25 cellular contexts compared by ENCODE assay signal in genomic region chr4:138555107-138555506, GRCh38.
DNase-seq lines count a peak whose midpoint lies in the region; ATAC-seq and TF ChIP-seq lines count a peak whose summit lies in the region.
"Had no signal": no experiment of that assay in that cellular context is flagged by ENCODE, and none has a peak within 500 bp of the region (broad histone marks: within the 10 kb centered on the region; RNA-seq: fewer than 3 reads in every experiment).

No MANE protein-coding gene starts in this region.

- TF ChIP-seq CTCF in SK-N-SH (IDR thresholded peaks at IDR 0.05) (no peak; the same call in 1 of the 2 replicates), choroid plexus epithelial cell (conservative IDR thresholded peaks at IDR 0.05; ENCODE audit: low read depth, low read length) (peak; percentile 19)

- peaks cover 0 to 7% (median 1%) of the 10 kb centered on the region in 8 donors for H3K9me3 Mint-ChIP-seq in CD4-positive, alpha-beta memory T cell
- H3K9me3 Mint-ChIP-seq in activated T-helper 1 cell treated with anti-CD3 and anti-CD28 coated beads, Interleukin-12 subunit alpha, Interleukin-12 subunit beta, Interleukin-2, Interleukin-4 antibody, amounts not matched to agents 30 ng/mL and 10 ng/mL and 1 ng/mL, durations not matched to agents 14 hours and 24 hours and 36 hours, result no peaks in the 10 kb centered on the region
- H3K9me3 Mint-ChIP-seq: activated CD4-positive, alpha-beta T cell treated with anti-CD3 and anti-CD28 coated beads, Interleukin-2, amount 10 ng/mL, durations not matched to agents 7 days and 5 days; activated T-cell treated with anti-CD3 and anti-CD28 coated beads, Interleukin-2, amount 50 U/mL, for 4 hours had no signal

- no peaks in the 10 kb centered on the region for H3K9me2 ChIP-seq in SK-N-SH

- no peaks in the 10 kb centered on the region for H3K4me1 Mint-ChIP-seq in CD4-positive, alpha-beta memory T cell
- H3K4me1 Mint-ChIP-seq in activated T-helper 1 cell treated with anti-CD3 and anti-CD28 coated beads, Interleukin-12 subunit alpha, Interleukin-12 subunit beta, Interleukin-2, Interleukin-4 antibody, amounts not matched to agents 30 ng/mL and 10 ng/mL and 1 ng/mL, durations not matched to agents 14 hours and 24 hours and 36 hours (ENCODE audit: low read depth), result no peaks in the 10 kb centered on the region
- H3K4me1 Mint-ChIP-seq: activated CD4-positive, alpha-beta T cell treated with anti-CD3 and anti-CD28 coated beads, Interleukin-2, amount 10 ng/mL, durations not matched to agents 7 days and 5 days; B cell; IgD-negative memory B cell; naive thymus-derived CD4-positive, alpha-beta T cell had no signal

- WGBS in SK-N-SH (ENCODE audit: low lambda C conversion rate), result 72% methylated on average over 5 of the region's 5 CpGs

- no peaks in the 10 kb centered on the region for H3K9me3 ChIP-seq in SK-N-SH
- H3K9me3 ChIP-seq in HUES48 (ENCODE audit: control insufficient read depth, insufficient read depth, low read length), result no peaks in the 10 kb centered on the region
- no peaks in the 10 kb centered on the region for H3K9me3 ChIP-seq in CD4-positive, alpha-beta memory T cell (ENCODE audit: control insufficient read depth in 1 of 2, low read length in 2 of 2)
- H3K9me3 ChIP-seq: left ventricle myocardium inferior, tibial artery had no signal

- H3K27me3 ChIP-seq in SK-N-SH (ENCODE audit: insufficient read depth) (no peaks in the 10 kb centered on the region), HUES48 (ENCODE audit: control insufficient read depth, insufficient read depth, low read length) (no peaks in the 10 kb centered on the region)
- no peaks in the 10 kb centered on the region for H3K27me3 ChIP-seq in CD4-positive, alpha-beta memory T cell (ENCODE audit: insufficient read depth, low read length)
- H3K27me3 ChIP-seq: dorsolateral prefrontal cortex, tibial artery had no signal

- no peaks in the 10 kb centered on the region for H3K36me3 Mint-ChIP-seq in CD4-positive, alpha-beta memory T cell
- H3K36me3 Mint-ChIP-seq in activated T-helper 1 cell treated with anti-CD3 and anti-CD28 coated beads, Interleukin-12 subunit alpha, Interleukin-12 subunit beta, Interleukin-2, Interleukin-4 antibody, amounts not matched to agents 30 ng/mL and 10 ng/mL and 1 ng/mL, durations not matched to agents 14 hours and 24 hours and 36 hours (ENCODE audit: low read depth), result no peaks in the 10 kb centered on the region
- H3K36me3 Mint-ChIP-seq: IgD-negative memory B cell; naive thymus-derived CD4-positive, alpha-beta T cell had no signal

- H3K36me3 ChIP-seq in SK-N-SH (replicated peaks in 1 of 2; ENCODE audit: control insufficient read depth in 1 of 2, insufficient read depth in 2 of 2, low read length in 1 of 2) (no peaks in the 10 kb centered on the region), HUES48 (ENCODE audit: control insufficient read depth, insufficient read depth, low read length) (no peaks in the 10 kb centered on the region)
- no peaks in the 10 kb centered on the region for H3K36me3 ChIP-seq in CD4-positive, alpha-beta memory T cell (ENCODE audit: insufficient read depth, low read length)
- H3K36me3 ChIP-seq: left ventricle myocardium inferior, tibial artery had no signal

- H3K9ac ChIP-seq in SK-N-SH (no peak overlapping the region), HUES48 (ENCODE audit: low read depth, low read length) (no peak overlapping the region)

- H3K4me1 ChIP-seq in SK-N-SH (ENCODE audit: control insufficient read depth in 1 of 2, insufficient read depth in 2 of 2, low read depth in 1 of 2, low read length in 1 of 2) (no peaks in the 10 kb centered on the region), HUES48 (ENCODE audit: control insufficient read depth, insufficient read depth, low read length) (peaks cover 11% of the 10 kb centered on the region)
- H3K4me1 ChIP-seq in CD4-positive, alpha-beta memory T cell (ENCODE audit: insufficient read depth, low read length), result no peaks in the 10 kb centered on the region
- H3K4me1 ChIP-seq: left ventricle myocardium inferior, tibial artery had no signal

- H3K27ac ChIP-seq in SK-N-SH (ENCODE audit: low read depth in 2 of 2, low read length in 1 of 2) (no peak overlapping the region), HUES48 (ENCODE audit: low read depth, low read length) (peak overlapping the region; percentile 2)
- no peak overlapping the region for H3K27ac ChIP-seq in CD4-positive, alpha-beta memory T cell (ENCODE audit: low read depth, low read length)
- H3K27ac ChIP-seq: dorsolateral prefrontal cortex, left ventricle myocardium inferior, tibial artery had no signal

- DNase-seq in SK-N-SH, result no peak
- DNase-seq in choroid plexus epithelial cell (ENCODE audit: low read depth), result no peak
- no peak for DNase-seq in NCI-H226
- no peak for DNase-seq in CD4-positive, alpha-beta memory T cell
- no peak for DNase-seq in activated T-helper 1 cell treated with anti-CD3 and anti-CD28 coated beads, Interleukin-12 subunit alpha, Interleukin-12 subunit beta, Interleukin-2, Interleukin-4 antibody, amounts not matched to agents 30 ng/mL and 10 ng/mL and 1 ng/mL, durations not matched to agents 14 hours and 24 hours and 36 hours (ENCODE audit: low spot score)
- DNase-seq: activated CD4-positive, alpha-beta T cell treated with anti-CD3 and anti-CD28 coated beads, Interleukin-2, amount 10 ng/mL, durations not matched to agents 7 days and 5 days; activated naive CD4-positive, alpha-beta T cell; activated T-cell treated with anti-CD3 and anti-CD28 coated beads, Interleukin-2, amount 50 U/mL, for 4 hours; cerebellar nuclear complex; dorsolateral prefrontal cortex; left ventricle myocardium inferior; naive thymus-derived CD4-positive, alpha-beta T cell; NCI-H2227 treated with DMSO at 0.1 percent for 48 hours; stimulated activated CD4-positive, alpha-beta T cell treated with anti-CD3 and anti-CD28 coated beads, Interleukin-2, amount 100 ng/mL, for 24 hours; SW 1271; T1000; tibial artery had no signal

- H3K4me3 Mint-ChIP-seq in CD4-positive, alpha-beta memory T cell, result no peak overlapping the region
- H3K4me3 Mint-ChIP-seq in activated T-helper 1 cell treated with anti-CD3 and anti-CD28 coated beads, Interleukin-12 subunit alpha, Interleukin-12 subunit beta, Interleukin-2, Interleukin-4 antibody, amounts not matched to agents 30 ng/mL and 10 ng/mL and 1 ng/mL, durations not matched to agents 14 hours and 24 hours and 36 hours, result no peak overlapping the region
- H3K4me3 Mint-ChIP-seq: activated CD4-positive, alpha-beta T cell treated with anti-CD3 and anti-CD28 coated beads, Interleukin-2, amount 10 ng/mL, durations not matched to agents 7 days and 5 days; activated T-cell treated with anti-CD3 and anti-CD28 coated beads, Interleukin-2, amount 50 U/mL, for 4 hours; B cell; HFFc6; IgD-negative memory B cell; mesothelial cell of epicardium; naive thymus-derived CD4-positive, alpha-beta T cell had no signal

- no peaks in the 10 kb centered on the region for H4K20me1 ChIP-seq in SK-N-SH (ENCODE audit: insufficient read depth)

- intact Hi-C loops in CD4-positive, alpha-beta memory T cell (cut with micrococcal nuclease), result no loop called here
- intact Hi-C loops in activated T-helper 1 cell treated with anti-CD3 and anti-CD28 coated beads, Interleukin-12 subunit alpha, Interleukin-12 subunit beta, Interleukin-2, Interleukin-4 antibody, amounts not matched to agents 30 ng/mL and 10 ng/mL and 1 ng/mL, durations not matched to agents 14 hours and 24 hours and 36 hours (cut with micrococcal nuclease), result no loop called here

- H3K27me3 Mint-ChIP-seq in CD4-positive, alpha-beta memory T cell, result no peaks in the 10 kb centered on the region
- no peaks in the 10 kb centered on the region for H3K27me3 Mint-ChIP-seq in activated T-helper 1 cell treated with anti-CD3 and anti-CD28 coated beads, Interleukin-12 subunit alpha, Interleukin-12 subunit beta, Interleukin-2, Interleukin-4 antibody, amounts not matched to agents 30 ng/mL and 10 ng/mL and 1 ng/mL, durations not matched to agents 14 hours and 24 hours and 36 hours (ENCODE audit: insufficient read depth)
- H3K27me3 Mint-ChIP-seq: activated CD4-positive, alpha-beta T cell treated with anti-CD3 and anti-CD28 coated beads, Interleukin-2, amount 10 ng/mL, durations not matched to agents 7 days and 5 days; B cell; IgD-negative memory B cell; naive thymus-derived CD4-positive, alpha-beta T cell had no signal

- H2AFZ ChIP-seq in SK-N-SH (ENCODE audit: low read depth), result no peak overlapping the region

- POLR2A ChIA-PET in SK-N-SH (lab: Yijun Ruan, JAX), result no interaction called here
- POLR2A ChIA-PET in CD4-positive, alpha-beta memory T cell (lab: Charles Lee; ENCODE audit: partially characterized antibody), result no interaction called here

- CTCF ChIA-PET in SK-N-SH (lab: Yijun Ruan, JAX), result interaction anchor here (1.0 to 1.1 kb wide), 4 partner anchors 11 to 33 kb away, joined by 3 read pairs; no protein-coding TSS in a partner anchor
- CTCF ChIA-PET in CD4-positive, alpha-beta memory T cell (lab: Charles Lee; ENCODE audit: partially characterized antibody), result no interaction called here

- no peaks in the 10 kb centered on the region for H3F3A ChIP-seq in SK-N-SH (replicated peaks; ENCODE audit: insufficient read depth)

- no peak overlapping the region for H3K4me3 ChIP-seq in SK-N-SH (ENCODE audit: low read depth in 2 of 2, low read length in 1 of 2)
- H3K4me3 ChIP-seq in HUES48 (ENCODE audit: low read depth, low read length), result no peak overlapping the region
- no peak overlapping the region for H3K4me3 ChIP-seq in choroid plexus epithelial cell (ENCODE audit: low read depth, low read length)
- no peak overlapping the region for H3K4me3 ChIP-seq in CD4-positive, alpha-beta memory T cell (ENCODE audit: low read length in 2 of 2)
- H3K4me3 ChIP-seq: dorsolateral prefrontal cortex, left ventricle myocardium inferior, smooth muscle cell, tibial artery had no signal

- ATAC-seq in SK-N-SH treated with all-trans-retinoic acid at 6 μM for 48 hours, result peak; percentile 37; the same call in 2 of the 3 replicates
- no peak for ATAC-seq in GM21717 (IDR thresholded peaks at IDR 0.05; ENCODE audit: unreplicated experiment)
- ATAC-seq: activated T-cell treated with anti-CD3 and anti-CD28 coated beads, Interleukin-2, amount 50 U/mL, for 4 hours; naive thymus-derived CD4-positive, alpha-beta T cell had no signal

- no peak for TF ChIP-seq RAD21 in SK-N-SH (IDR thresholded peaks at IDR 0.05; ENCODE audit: low read length)

- no peak for TF ChIP-seq EP300 in SK-N-SH (IDR thresholded peaks at IDR 0.05; ENCODE audit: borderline replicate concordance in 1 of 2, low read depth in 1 of 2, low read length in 1 of 2)

- H3K79me2 ChIP-seq in SK-N-SH (ENCODE audit: insufficient read depth), result no peaks in the 10 kb centered on the region

- H3K4me2 ChIP-seq in SK-N-SH, result no peak overlapping the region
- H3K4me2 ChIP-seq: smooth muscle cell had no signal

- no peak overlapping the region for H3K27ac Mint-ChIP-seq in CD4-positive, alpha-beta memory T cell
- H3K27ac Mint-ChIP-seq in activated T-helper 1 cell treated with anti-CD3 and anti-CD28 coated beads, Interleukin-12 subunit alpha, Interleukin-12 subunit beta, Interleukin-2, Interleukin-4 antibody, amounts not matched to agents 30 ng/mL and 10 ng/mL and 1 ng/mL, durations not matched to agents 14 hours and 24 hours and 36 hours, result no peak overlapping the region
- H3K27ac Mint-ChIP-seq: activated CD4-positive, alpha-beta T cell treated with anti-CD3 and anti-CD28 coated beads, Interleukin-2, amount 10 ng/mL, durations not matched to agents 7 days and 5 days; B cell; HFFc6; IgD-negative memory B cell; mesothelial cell of epicardium; naive thymus-derived CD4-positive, alpha-beta T cell had no signal
